23 cellular contexts compared by ENCODE assay signal in genomic region chr17:34006126-34006525, GRCh38.
"Had no signal": no experiment of that assay in that cellular context is flagged by ENCODE, and none has a peak within 500 bp of the region (broad histone marks: within the 10 kb centered on the region; RNA-seq: fewer than 3 reads in every experiment).

No MANE protein-coding gene starts in this region.

- H3K4me3 Mint-ChIP-seq: activated CD4-positive, alpha-beta memory T cell treated with anti-CD3 and anti-CD28 coated beads for 36 hours; activated CD4-positive, alpha-beta T cell treated with anti-CD3 and anti-CD28 coated beads, Interleukin-2, amount 10 ng/mL, durations not matched to agents 7 days and 5 days; activated naive CD8-positive, alpha-beta T cell treated with anti-CD3 and anti-CD28 coated beads, Interleukin-2, amount 50 U/mL, for 24 hours; activated T-cell treated with anti-CD3 and anti-CD28 coated beads, Interleukin-2, amount 50 U/mL, for 4 hours; central memory CD8-positive, alpha-beta T cell; T-helper 17 cell had no signal

- H3K4me1 Mint-ChIP-seq: activated CD4-positive, alpha-beta T cell treated with anti-CD3 and anti-CD28 coated beads, Interleukin-2, amount 10 ng/mL, durations not matched to agents 7 days and 5 days; activated naive CD8-positive, alpha-beta T cell treated with anti-CD3 and anti-CD28 coated beads, Interleukin-2, amount 50 U/mL, for 24 hours; central memory CD8-positive, alpha-beta T cell; T-helper 17 cell had no signal

- H3K9me3 ChIP-seq: body of pancreas had no signal

- H3K36me3 ChIP-seq: ascending aorta had no signal

- H3K27ac Mint-ChIP-seq: activated CD4-positive, alpha-beta memory T cell treated with anti-CD3 and anti-CD28 coated beads for 36 hours; activated CD4-positive, alpha-beta T cell treated with anti-CD3 and anti-CD28 coated beads, Interleukin-2, amount 10 ng/mL, durations not matched to agents 7 days and 5 days; activated naive CD4-positive, alpha-beta T cell treated with anti-CD3 and anti-CD28 coated beads, Interleukin-2, amount 50 U/mL, for 72 hours; activated naive CD8-positive, alpha-beta T cell treated with anti-CD3 and anti-CD28 coated beads, Interleukin-2, amount 50 U/mL, for 24 hours; T-helper 17 cell had no signal

- H3K27ac ChIP-seq: ascending aorta, body of pancreas, KMS-11 had no signal

- H3K27me3 ChIP-seq: ascending aorta, body of pancreas had no signal

- H3K4me3 ChIP-seq: ascending aorta, body of pancreas had no signal

- DNase-seq: activated CD4-positive, alpha-beta memory T cell treated with anti-CD3 and anti-CD28 coated beads for 36 hours; activated CD4-positive, alpha-beta T cell treated with anti-CD3 and anti-CD28 coated beads, Interleukin-2, amount 10 ng/mL, durations not matched to agents 7 days and 5 days; activated CD4-positive, CD25-positive, alpha-beta regulatory T cell; activated CD8-positive, alpha-beta memory T cell treated with anti-CD3 and anti-CD28 coated beads for 24 hours; activated effector memory CD4-positive, alpha-beta T cell treated with anti-CD3 and anti-CD28 coated beads, Interleukin-2, amount 50 U/mL, for 16 hours; activated naive CD4-positive, alpha-beta T cell treated with Interleukin-2 at 50 U/mL for 16 hours; activated naive CD8-positive, alpha-beta T cell treated with anti-CD3 and anti-CD28 coated beads, Interleukin-2, amount 50 U/mL, for 24 hours; activated T-cell treated with anti-CD3 and anti-CD28 coated beads, Interleukin-2, amount 50 U/mL, for 4 hours; amniotic stem cell; body of pancreas; NCI-H1092; NCI-H1930; NCI-H345; NCI-H510A; NCI-H526 treated with DMSO at 0.1 percent for 48 hours; PC-3; SIG-M5; T-helper 17 cell; T-helper 9 cell had no signal
